In the genomic region with DNA sequence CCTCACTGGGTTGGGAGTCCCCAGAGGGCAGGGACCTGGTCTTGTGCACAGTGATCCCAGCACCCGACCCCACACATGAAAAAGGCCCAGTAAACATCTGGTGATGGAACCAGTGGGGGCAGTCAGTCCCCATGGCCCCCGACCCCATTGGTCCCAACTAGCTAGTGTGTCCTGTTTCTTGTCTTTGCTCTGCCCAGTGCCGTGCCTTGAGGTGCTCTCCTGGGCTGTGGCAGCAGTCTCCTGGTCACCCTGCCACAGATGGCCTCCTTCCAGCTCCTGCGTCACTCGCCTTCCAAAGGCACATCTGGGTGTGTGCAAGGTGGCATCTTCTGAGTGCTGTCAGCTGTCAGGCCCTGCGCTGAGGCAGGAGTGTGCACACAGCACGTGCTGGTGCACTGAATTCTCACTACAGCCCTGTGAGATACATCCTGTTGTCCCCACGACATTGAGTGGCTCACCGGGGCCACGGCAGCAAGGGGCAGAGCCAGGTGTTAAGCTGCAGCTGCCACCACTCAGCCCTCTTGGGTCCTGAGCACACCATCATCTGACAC, we compare ENCODE assay signal across 20 cellular contexts. TPM values are rescaled to one million over a fixed set of nuclear protein-coding genes. Genes with fewer than 3 reads are reported as not detected.
DNase-seq lines count a peak whose midpoint lies in the region; ATAC-seq and TF ChIP-seq lines count a peak whose summit lies in the region.
"Had no signal": no experiment of that assay in that cellular context is flagged by ENCODE, and none has a peak within 500 bp of the region (broad histone marks: within the 10 kb centered on the region; RNA-seq: fewer than 3 reads in every experiment).

No MANE protein-coding gene starts in this region.

- no peaks in the 10 kb centered on the region for H4K20me1 ChIP-seq in GM23338 (replicated peaks; ENCODE audit: insufficient read depth)

- H3K36me3 ChIP-seq in GM23338 (ENCODE audit: insufficient read depth) (no peaks in the 10 kb centered on the region; the same call in 1 of the 2 replicates), endodermal cell (ENCODE audit: control insufficient read depth, insufficient read depth, low read length) (peaks cover 23% of the 10 kb centered on the region), spleen (peaks cover 0 to 70% (median 48%) of the 10 kb centered on the region in 6 donors)

- CTCF ChIA-PET in activated naive CD4-positive, alpha-beta T cell treated with anti-CD3 and anti-CD28 coated beads for 36 hours (lab: Charles Lee): interaction anchor here (0.6 kb wide), 1 partner anchor 48 kb away, joined by 4 read pairs; no protein-coding TSS in a partner anchor

- H3K9ac ChIP-seq in endodermal cell (ENCODE audit: extremely low read depth, low read length, poor library complexity, severe bottlenecking): no peak overlapping the region

- H3K9me3 Mint-ChIP-seq in activated naive CD4-positive, alpha-beta T cell treated with anti-CD3 and anti-CD28 coated beads for 36 hours: no peaks in the 10 kb centered on the region
- H3K9me3 Mint-ChIP-seq in GM23338 (no peaks in the 10 kb centered on the region), endodermal cell (no peaks in the 10 kb centered on the region), immature natural killer cell (no peaks in the 10 kb centered on the region)
- H3K9me3 Mint-ChIP-seq: CD4-positive, alpha-beta memory T cell had no signal

- TF ChIP-seq POLR2A in spleen (IDR thresholded peaks at IDR 0.05): no peak

- no peaks in the 10 kb centered on the region for H3K9me2 ChIP-seq in GM23338 (ENCODE audit: insufficient read depth)

- H3K4me3 Mint-ChIP-seq in activated naive CD4-positive, alpha-beta T cell treated with anti-CD3 and anti-CD28 coated beads for 36 hours: no peak overlapping the region
- H3K4me3 Mint-ChIP-seq in GM23338: no peak overlapping the region
- no peak overlapping the region for H3K4me3 Mint-ChIP-seq in endodermal cell
- no peak overlapping the region for H3K4me3 Mint-ChIP-seq in immature natural killer cell
- H3K4me3 Mint-ChIP-seq: B cell; CD4-positive, alpha-beta memory T cell had no signal

- intact Hi-C loops in activated naive CD4-positive, alpha-beta T cell treated with anti-CD3 and anti-CD28 coated beads for 36 hours (cut with micrococcal nuclease): no loop called here
- intact Hi-C loops in spleen (cut with DNase I; ENCODE audit: low total_unique reads): no loop called here

- no peak overlapping the region for H3K27ac ChIP-seq in GM23338 (ENCODE audit: low read depth)
- H3K27ac ChIP-seq in endodermal cell (ENCODE audit: low read depth, low read length): no peak overlapping the region
- no peak overlapping the region for H3K27ac ChIP-seq in spleen
- H3K27ac ChIP-seq: Peyer's patch had no signal

- H3K27ac Mint-ChIP-seq in activated naive CD4-positive, alpha-beta T cell treated with anti-CD3 and anti-CD28 coated beads for 36 hours: no peak overlapping the region
- H3K27ac Mint-ChIP-seq in GM23338 (peak overlapping the region; percentile 68; the same call in 1 of the 2 replicates), endodermal cell (no peak overlapping the region), immature natural killer cell (no peak overlapping the region)
- H3K27ac Mint-ChIP-seq: B cell; CD4-positive, alpha-beta memory T cell had no signal

- DNase-seq in activated naive CD4-positive, alpha-beta T cell treated with anti-CD3 and anti-CD28 coated beads for 36 hours: peak; percentile 1
- no peak for DNase-seq in activated naive CD4-positive, alpha-beta T cell treated with anti-CD3 and anti-CD28 coated beads, Interleukin-2, amount 50 U/mL, for 16 hours
- DNase-seq in GM23338 (ENCODE audit: low spot score) (no peak), endodermal cell (peak; percentile 42), spleen (peak; percentile 53), immature natural killer cell (no peak)
- DNase-seq: CD4-positive, alpha-beta memory T cell; DMS153; GF-D8; MM.1S; NCI-H1092; NCI-H1436 treated with DMSO at 0.1 percent for 48 hours; NCI-H2029; NCI-H2171; SHP77 treated with DMSO at 0.1 percent for 48 hours had no signal

- peaks cover 9% of the 10 kb centered on the region for H3K4me1 Mint-ChIP-seq in activated naive CD4-positive, alpha-beta T cell treated with anti-CD3 and anti-CD28 coated beads for 36 hours (ENCODE audit: low read depth)
- H3K4me1 Mint-ChIP-seq in GM23338: peaks cover 29% of the 10 kb centered on the region
- H3K4me1 Mint-ChIP-seq in endodermal cell: peaks cover 13% of the 10 kb centered on the region
- H3K4me1 Mint-ChIP-seq in immature natural killer cell: peaks cover 9 to 21% of the 10 kb centered on the region in 2 donors

- WGBS in endodermal cell (ENCODE audit: insufficient coverage in 1 of 2, insufficient read length in 1 of 2), 2 experiments: 88 to 93% methylated on average over 10 of the region's 10 CpGs
- WGBS in spleen, 5 donors: 82 to 96% (median 92%) methylated on average over 7 to 10 of the region's 10 CpGs

- H3K79me2 ChIP-seq in GM23338 (replicated peaks; ENCODE audit: insufficient read depth): no peaks in the 10 kb centered on the region

- peaks cover 20% of the 10 kb centered on the region for H3F3A ChIP-seq in GM23338 (replicated peaks; ENCODE audit: low read depth)

- TF ChIP-seq CTCF in GM23338 (conservative IDR thresholded peaks at IDR 0.05; ENCODE audit: low read depth in 2 of 2) (no peak), endodermal cell (conservative IDR thresholded peaks at IDR 0.05) (no peak), spleen (IDR thresholded peaks at IDR 0.05 in 8 of 11, conservative IDR thresholded peaks at IDR 0.05 in 3 of 11) (no peak)

- H3K9me3 ChIP-seq in endodermal cell (ENCODE audit: control insufficient read depth, low read length) (no peaks in the 10 kb centered on the region), spleen (no peaks in the 10 kb centered on the region)
- H3K9me3 ChIP-seq: Peyer's patch had no signal

- ATAC-seq in GM23338 (no peak), HG02970 (IDR thresholded peaks at IDR 0.05; ENCODE audit: low FRiP score, unreplicated experiment) (no peak), GM21825 (IDR thresholded peaks at IDR 0.05; ENCODE audit: unreplicated experiment) (no peak)
- ATAC-seq: HCT116 had no signal

- H3K4me1 ChIP-seq in GM23338 (ENCODE audit: insufficient read depth): peaks cover 14% of the 10 kb centered on the region
- H3K4me1 ChIP-seq in endodermal cell (ENCODE audit: control insufficient read depth, insufficient read depth, low read length): no peaks in the 10 kb centered on the region
- peaks cover 7 to 28% (median 26%) of the 10 kb centered on the region in 6 donors for H3K4me1 ChIP-seq in spleen

- no peaks in the 10 kb centered on the region for H3K27me3 Mint-ChIP-seq in activated naive CD4-positive, alpha-beta T cell treated with anti-CD3 and anti-CD28 coated beads for 36 hours (ENCODE audit: low read depth)
- H3K27me3 Mint-ChIP-seq in GM23338 (ENCODE audit: insufficient read depth, low read depth, poor library complexity) (peaks cover 10% of the 10 kb centered on the region), endodermal cell (ENCODE audit: insufficient read depth) (no peaks in the 10 kb centered on the region), immature natural killer cell (ENCODE audit: low read depth in 3 of 3) (peaks cover 6 to 12% (median 6%) of the 10 kb centered on the region in 3 donors)
- H3K27me3 Mint-ChIP-seq: B cell; CD4-positive, alpha-beta memory T cell had no signal

- H3K27me3 ChIP-seq in GM23338 (ENCODE audit: insufficient read depth) (no peaks in the 10 kb centered on the region), endodermal cell (ENCODE audit: control insufficient read depth, insufficient read depth, low read length, poor library complexity, severe bottlenecking) (no peaks in the 10 kb centered on the region), spleen (replicated peaks in 1 of 7) (no peaks in the 10 kb centered on the region)
- H3K27me3 ChIP-seq: Peyer's patch had no signal

- H3K36me3 Mint-ChIP-seq in activated naive CD4-positive, alpha-beta T cell treated with anti-CD3 and anti-CD28 coated beads for 36 hours (ENCODE audit: low read depth): peaks cover 5% of the 10 kb centered on the region
- H3K36me3 Mint-ChIP-seq in GM23338 (ENCODE audit: low read depth) (peaks cover 24% of the 10 kb centered on the region), endodermal cell (ENCODE audit: low read depth) (peaks cover 27% of the 10 kb centered on the region), immature natural killer cell (peaks cover 0 to 14% (median 4%) of the 10 kb centered on the region in 3 donors)

- H3K4me3 ChIP-seq in GM23338: no peak overlapping the region
- no peak overlapping the region for H3K4me3 ChIP-seq in endodermal cell (ENCODE audit: low read length)
- no peak overlapping the region for H3K4me3 ChIP-seq in spleen
- H3K4me3 ChIP-seq: Peyer's patch had no signal

- no peak overlapping the region for H3K4me2 ChIP-seq in GM23338

- H2AFZ ChIP-seq in GM23338: no peak overlapping the region

TF ChIP-seq in GM23338, 12 proteins besides CTCF, POLR2A, EP300 and RAD21 (continues in another document):
- no peak for TF ChIP-seq EZH2 (IDR thresholded peaks at IDR 0.05; ENCODE audit: low read depth, unreplicated experiment)
- TF ChIP-seq POLR2AphosphoS5 (IDR thresholded peaks at IDR 0.05; ENCODE audit: low read depth): no peak

RNA-seq across cellular contexts. Expression of a gene that starts 3.9 kb away (rescaled TPM):
- 10 to 100 TPM; 14.3 to 14.5 TPM for total RNA-seq in activated naive CD4-positive, alpha-beta T cell treated with anti-CD3 and anti-CD28 coated beads for 36 hours
- total RNA-seq in GM23338 (2014; rRNA removed; shearing (Covaris generic)): 24.1 and 30.0 TPM in 2 replicates
- polyA plus RNA-seq in GM23338 (2016; fragmentation: Nextera tagmentation; extraction: Ambion mirVana) (17.8 and 23.5 TPM in 2 replicates), spleen (10 to 100 TPM; 19.3 to 56.7 (median 50.6) TPM), immature natural killer cell (10 to 100 TPM; 10.1 to 20.1 (median 11.6) TPM)
- total RNA-seq in endodermal cell (10 to 100 TPM; 52.9 to 72.8 TPM), spleen (10 to 100 TPM; 31.7 to 61.7 (median 56.4) TPM)
- 24.1 TPM for polyA plus RNA-seq in endodermal cell (2013, experiment 1 of 2)
- 22.4 TPM for polyA plus RNA-seq in endodermal cell (2013, experiment 2 of 2)

RNA-seq across cellular contexts. Expression of a gene that starts 45.4 kb away (rescaled TPM):
- 100 to 1,000 TPM; 127 TPM for total RNA-seq in activated naive CD4-positive, alpha-beta T cell treated with anti-CD3 and anti-CD28 coated beads for 36 hours
- total RNA-seq in GM23338 (2014; rRNA removed; shearing (Covaris generic)): 66.5 and 70.5 TPM in 2 replicates
- polyA plus RNA-seq in GM23338 (2016; fragmentation: Nextera tagmentation; extraction: Ambion mirVana) (27.7 and 31.2 TPM in 2 replicates), spleen (10 to 100 TPM; 34.4 to 47.3 (median 43.5) TPM), immature natural killer cell (10 to 100 TPM; 17.2 to 24.9 (median 21.1) TPM)
- total RNA-seq in endodermal cell (100 to 1,000 TPM in 1 of 2 donors, 10 to 100 TPM in 1; 91.6 to 114 TPM), spleen (100 to 1,000 TPM in 1 of 7 donors, 10 to 100 TPM in 6; 62.6 to 105 (median 83.6) TPM)
- polyA plus RNA-seq in endodermal cell (2013, experiment 1 of 2): 60.9 TPM
- 62.3 TPM for polyA plus RNA-seq in endodermal cell (2013, experiment 2 of 2)

Comparison
In these comparisons a context has a peak if more than half of its experiments do, and no peak if none do; other contexts are left out.
1. DNase-seq: peak in activated naive CD4-positive, alpha-beta T cell treated with anti-CD3 and anti-CD28 coated beads for 36 hours (single experiment), endodermal cell (single experiment) and spleen (single experiment); none in activated naive CD4-positive, alpha-beta T cell treated with anti-CD3 and anti-CD28 coated beads, Interleukin-2, amount 50 U/mL, for 16 hours (single experiment), GM23338 (single experiment) and immature natural killer cell (0 of 3).